Comparison of ENCODE assay signal across 20 cellular contexts in the genomic region with DNA sequence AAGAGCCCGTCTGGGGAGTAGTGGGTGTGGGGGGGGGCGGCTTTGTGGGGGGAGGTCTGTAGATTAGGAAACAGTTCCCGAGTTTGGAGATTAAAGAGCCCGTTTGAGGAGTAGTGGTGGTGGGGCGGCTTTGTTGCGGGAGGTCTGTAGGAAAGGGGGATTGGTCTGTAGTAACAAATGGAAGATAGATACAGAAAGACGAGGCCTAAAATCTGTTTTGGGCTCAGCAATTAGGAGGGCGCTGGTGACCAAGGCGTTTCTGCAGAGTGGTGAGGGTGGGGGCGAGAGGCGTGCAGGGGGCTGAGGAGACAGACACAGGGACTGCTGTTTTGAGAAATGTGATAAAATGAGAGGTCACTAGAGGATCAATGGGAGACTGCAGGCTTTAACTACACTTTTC. TPM values are rescaled to one million over a fixed set of nuclear protein-coding genes. Genes with fewer than 3 reads are reported as not detected.
DNase-seq lines count a peak whose midpoint lies in the region; ATAC-seq and TF ChIP-seq lines count a peak whose summit lies in the region.
"Had no signal": no experiment of that assay in that cellular context is flagged by ENCODE, and none has a peak within 500 bp of the region (broad histone marks: within the 10 kb centered on the region; RNA-seq: fewer than 3 reads in every experiment).

No MANE protein-coding gene starts in this region.

- H3K27me3 ChIP-seq in left ventricle myocardium inferior (ENCODE audit: low read depth): no peaks in the 10 kb centered on the region
- no peaks in the 10 kb centered on the region for H3K27me3 ChIP-seq in heart left ventricle
- H3K27me3 ChIP-seq in Peyer's patch: no peaks in the 10 kb centered on the region
- H3K27me3 ChIP-seq: hepatocyte, right atrium auricular region, transverse colon had no signal

- peak overlapping the region; percentile 4 for H3K4me3 Mint-ChIP-seq in natural killer cell treated with Interleukin-12 subunit alpha and Interleukin-12 subunit beta and Interleukin-15 and Interleukin-18, amount 100 ng/mL, for 72 hours

- H3K9me3 Mint-ChIP-seq in natural killer cell treated with Interleukin-12 subunit alpha and Interleukin-12 subunit beta and Interleukin-15 and Interleukin-18, amount 100 ng/mL, for 72 hours: no peaks in the 10 kb centered on the region
- H3K9me3 Mint-ChIP-seq: activated T-helper 2 cell treated with anti-CD3 and anti-CD28 coated beads, Interferon-gamma antibody, Interleukin-2, Interleukin-4, amounts not matched to agents 10 μg/mL and 5 μg/mL and 100 μg/mL, durations not matched to agents 14 hours and 24 hours and 36 hours had no signal

- 57 to 59% (median 59%) methylated on average over 11 of the region's 11 CpGs for WGBS in heart left ventricle, 4 donors

- ATAC-seq in heart left ventricle: no peak
- no peak for ATAC-seq in natural killer cell treated with Interleukin-12 subunit alpha and Interleukin-12 subunit beta and Interleukin-15 and Interleukin-18, amount 100 ng/mL, for 72 hours

- H3K36me3 ChIP-seq in left ventricle myocardium inferior: no peaks in the 10 kb centered on the region
- no peaks in the 10 kb centered on the region for H3K36me3 ChIP-seq in heart left ventricle
- no peaks in the 10 kb centered on the region for H3K36me3 ChIP-seq in Peyer's patch
- H3K36me3 ChIP-seq: right atrium auricular region, transverse colon had no signal

- DNase-seq in left ventricle myocardium inferior: no peak
- no peak for DNase-seq in heart left ventricle
- no peak for DNase-seq in coronary artery (ENCODE audit: low spot score)
- DNase-seq in natural killer cell treated with Interleukin-12 subunit alpha and Interleukin-12 subunit beta and Interleukin-15 and Interleukin-18, amount 100 ng/mL, for 72 hours (ENCODE audit: low spot score): no peak
- no peak for DNase-seq in NCI-H1048 (lab: John Stamatoyannopoulos, UW)
- DNase-seq in NCI-H446 (lab: John Stamatoyannopoulos, UW): no peak
- no peak for DNase-seq in Peyer's patch
- no peak for DNase-seq in NCI-H69 (lab: John Stamatoyannopoulos, UW)
- DNase-seq: caudate nucleus, DMS79 treated with DMSO at 0.1 percent for 48 hours, IMR-90, mammary epithelial cell, MM.1S, NCI-H1930, nucleus accumbens, transverse colon had no signal

- H3K9me3 ChIP-seq in left ventricle myocardium inferior (replicated peaks) (peaks cover 4% of the 10 kb centered on the region), heart left ventricle (no peaks in the 10 kb centered on the region), Peyer's patch (peaks cover 0 to 3% (median 0%) of the 10 kb centered on the region in 4 donors)
- H3K9me3 ChIP-seq: right atrium auricular region, transverse colon had no signal

- H3K4me3 ChIP-seq in left ventricle myocardium inferior (no peak overlapping the region), heart left ventricle (no peak overlapping the region), coronary artery (no peak overlapping the region), Peyer's patch (no peak overlapping the region)
- H3K4me3 ChIP-seq: hepatocyte, right atrium auricular region, transverse colon had no signal

- TF ChIP-seq CTCF in left ventricle myocardium inferior (IDR thresholded peaks at IDR 0.05; ENCODE audit: borderline replicate concordance) (no peak), heart left ventricle (IDR thresholded peaks at IDR 0.05) (no peak), coronary artery (IDR thresholded peaks at IDR 0.05) (no peak), Peyer's patch (IDR thresholded peaks at IDR 0.05) (no peak)

- H3K27ac ChIP-seq in left ventricle myocardium inferior (replicated peaks): peak overlapping the region; percentile 90
- H3K27ac ChIP-seq in heart left ventricle: peak overlapping the region in 1 of 12 donors; percentile 90
- H3K27ac ChIP-seq in coronary artery: peak overlapping the region; percentile 5 to 98
- no peak overlapping the region for H3K27ac ChIP-seq in Peyer's patch
- H3K27ac ChIP-seq: hepatocyte, VCaP had no signal

- H3K36me3 Mint-ChIP-seq in natural killer cell treated with Interleukin-12 subunit alpha and Interleukin-12 subunit beta and Interleukin-15 and Interleukin-18, amount 100 ng/mL, for 72 hours: peaks cover 5% of the 10 kb centered on the region

- intact Hi-C loops in left ventricle myocardium inferior (cut with micrococcal nuclease) (no loop called here), heart left ventricle (cut with DNase I) (loop anchor here in 4 of 10 donors (5.0 to 10.0 kb wide), 4 partner anchors 70 to 1040 kb away; partner anchors contain the start of genes ATP9B (in 1 of the 4), RBFA (in 1 of the 4) and SLC66A2 (in 1 of the 4))

- TF ChIP-seq POLR2A in heart left ventricle (IDR thresholded peaks at IDR 0.05) (no peak), Peyer's patch (IDR thresholded peaks at IDR 0.05) (no peak)

- H3K4me1 Mint-ChIP-seq in natural killer cell treated with Interleukin-12 subunit alpha and Interleukin-12 subunit beta and Interleukin-15 and Interleukin-18, amount 100 ng/mL, for 72 hours (ENCODE audit: low read depth in 2 of 2): peaks cover 16 to 18% of the 10 kb centered on the region in 2 donors

- peak overlapping the region in 1 of 2 donors; percentile 70 for H3K27ac Mint-ChIP-seq in natural killer cell treated with Interleukin-12 subunit alpha and Interleukin-12 subunit beta and Interleukin-15 and Interleukin-18, amount 100 ng/mL, for 72 hours

- H3K27me3 Mint-ChIP-seq in natural killer cell treated with Interleukin-12 subunit alpha and Interleukin-12 subunit beta and Interleukin-15 and Interleukin-18, amount 100 ng/mL, for 72 hours: no peaks in the 10 kb centered on the region

- H3K4me1 ChIP-seq in left ventricle myocardium inferior: peaks cover 36% of the 10 kb centered on the region
- H3K4me1 ChIP-seq in heart left ventricle: peaks cover 0 to 32% (median 14%) of the 10 kb centered on the region in 12 donors
- peaks cover 0 to 13% (median 3%) of the 10 kb centered on the region in 4 donors for H3K4me1 ChIP-seq in Peyer's patch

RNA-seq across cellular contexts. Expression of gene ADNP2, which starts 1.7 kb away (rescaled TPM):
- total RNA-seq in left ventricle myocardium inferior (7.5 TPM), heart left ventricle (10 to 100 TPM in 4 of 9 donors, 1 to 10 TPM in 5; 6.7 to 13.1 (median 8.8) TPM), Peyer's patch (10 to 100 TPM; 18.9 to 26.7 (median 24.0) TPM)
- 10 to 100 TPM in 1 of 2 donors, 1 to 10 TPM in 1; 3.0 to 12.3 TPM for polyA plus RNA-seq in heart left ventricle
- total RNA-seq in natural killer cell treated with Interleukin-12 subunit alpha and Interleukin-12 subunit beta and Interleukin-15 and Interleukin-18, amount 100 ng/mL, for 72 hours: 10 to 100 TPM; 23.1 to 28.8 TPM

Comparison
In these comparisons a context has a peak if more than half of its experiments do, and no peak if none do; other contexts are left out.
1. H3K27ac ChIP-seq: peak in left ventricle myocardium inferior (single experiment) and coronary artery (2 of 2); none in Peyer's patch (0 of 4).